3 cellular contexts compared by ENCODE assay signal in genomic region chr6:83362349-83362748, GRCh38.
DNase-seq lines count a peak whose midpoint lies in the region; ATAC-seq and TF ChIP-seq lines count a peak whose summit lies in the region.
"Not testable (repeated sequence)": the region's sequence is repeated elsewhere in the genome, so short reads cannot be mapped to it uniquely, and the experiment has no call there.

No MANE protein-coding gene starts in this region.

- not testable (repeated sequence) for H3K4me3 ChIP-seq in osteoblast (ENCODE audit: insufficient read depth, low read length)

- H3K36me3 Mint-ChIP-seq in neural crest cell (ENCODE audit: low read depth) = peaks cover 16% of the 10 kb centered on the region

- H3K4me2 ChIP-seq in osteoblast (ENCODE audit: insufficient read depth, low read length) = not testable (repeated sequence)

- H2AFZ ChIP-seq in osteoblast (ENCODE audit: low read length) = not testable (repeated sequence)

- H3K9me3 Mint-ChIP-seq in neural crest cell = peaks cover 15% of the 10 kb centered on the region

- not testable (repeated sequence) for H3K27me3 ChIP-seq in osteoblast (ENCODE audit: insufficient read depth, low read length)

- H3K4me1 Mint-ChIP-seq in neural crest cell = not testable (repeated sequence)

- H3K4me3 Mint-ChIP-seq in neural crest cell = not testable (repeated sequence)

- not testable (repeated sequence) for H3K4me1 ChIP-seq in osteoblast (ENCODE audit: insufficient read depth, low read length)

- ATAC-seq in Right ventricle myocardium inferior = not testable (repeated sequence)

- H3K27ac Mint-ChIP-seq in neural crest cell (ENCODE audit: unreplicated experiment) = peak overlapping the region; percentile 43

- not testable (repeated sequence) for H3K36me3 ChIP-seq in osteoblast (ENCODE audit: insufficient read depth, low read length)

- not testable (repeated sequence) for H3K27me3 Mint-ChIP-seq in neural crest cell (ENCODE audit: low read depth)

- H3K27ac ChIP-seq in osteoblast (ENCODE audit: low read depth, low read length) = not testable (repeated sequence)

- not testable (repeated sequence) for H3K9me3 ChIP-seq in osteoblast (ENCODE audit: low read depth, low read length)

- intact Hi-C loops in Right ventricle myocardium inferior (cut with DNase I) = not testable (repeated sequence)

- DNase-seq in Right ventricle myocardium inferior (ENCODE audit: missing footprints) = peak; percentile 62
- DNase-seq in neural crest cell (ENCODE audit: low read depth, low spot score) = not testable (repeated sequence)
- DNase-seq in osteoblast (ENCODE audit: insufficient read length, low spot score, missing footprints) = peak; percentile 36

- TF ChIP-seq CTCF in neural crest cell (conservative IDR thresholded peaks at IDR 0.05); osteoblast (IDR thresholded peaks at IDR 0.05; ENCODE audit: extremely low read depth, low read depth, low read length): not testable (repeated sequence)

- H4K20me1 ChIP-seq in osteoblast (ENCODE audit: insufficient read depth, low read length) = not testable (repeated sequence)

- H3K79me2 ChIP-seq in osteoblast (ENCODE audit: insufficient read depth, low read length) = not testable (repeated sequence)
